In the genomic region with DNA sequence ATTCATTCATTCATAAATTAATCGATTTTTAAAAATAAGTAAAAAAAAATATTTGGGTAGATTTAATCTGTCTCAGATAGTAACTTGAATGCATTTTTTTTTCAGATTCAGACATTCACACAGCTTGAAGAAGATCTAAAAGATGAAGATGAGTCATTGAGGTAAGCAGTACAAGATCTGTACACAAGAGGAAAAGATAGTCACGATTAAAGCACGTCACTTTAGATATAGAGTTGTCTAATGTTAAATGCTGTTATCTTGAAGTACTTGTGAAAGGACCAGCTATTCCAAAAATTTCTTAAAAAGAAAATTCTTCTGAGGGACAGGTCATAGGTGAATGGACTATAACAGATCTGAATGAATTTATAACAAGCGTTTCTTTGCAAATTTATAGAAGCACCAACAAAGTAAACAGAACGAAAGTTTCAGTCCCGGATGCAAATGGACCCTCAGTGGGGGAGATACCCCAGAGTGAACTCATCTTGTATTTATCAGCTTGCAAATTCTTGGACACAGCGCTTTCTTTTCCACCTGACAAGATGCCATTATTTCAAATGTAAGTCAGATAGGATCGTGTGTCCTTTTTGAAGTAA, we compare ENCODE assay signal across 10 cellular contexts. TPM values are rescaled to one million over a fixed set of nuclear protein-coding genes. Genes with fewer than 3 reads are reported as not detected.
DNase-seq lines count a peak whose midpoint lies in the region; ATAC-seq and TF ChIP-seq lines count a peak whose summit lies in the region.
"Had no signal": no experiment of that assay in that cellular context is flagged by ENCODE, and none has a peak within 500 bp of the region (broad histone marks: within the 10 kb centered on the region; RNA-seq: fewer than 3 reads in every experiment).

No MANE protein-coding gene starts in this region.

- H3K27ac ChIP-seq in spleen (peak overlapping the region in 6 of 8 donors; percentile 15 to 54 (median 32)), vagina (no peak overlapping the region)

- H3K27me3 Mint-ChIP-seq in activated CD4-positive, alpha-beta T cell treated with anti-CD3 and anti-CD28 coated beads, Interleukin-2, amount 10 ng/mL, durations not matched to agents 24 days and 14 days, result no peaks in the 10 kb centered on the region
- no peaks in the 10 kb centered on the region for H3K27me3 Mint-ChIP-seq in effector memory CD8-positive, alpha-beta T cell

- no peak for TF ChIP-seq POLR2A in spleen (IDR thresholded peaks at IDR 0.05)
- no peak for TF ChIP-seq POLR2A in vagina (IDR thresholded peaks at IDR 0.05)

- no peaks in the 10 kb centered on the region for H3K9me3 ChIP-seq in spleen
- no peaks in the 10 kb centered on the region for H3K9me3 ChIP-seq in vagina

- no peaks in the 10 kb centered on the region for H3K27me3 ChIP-seq in spleen (replicated peaks in 1 of 7)
- H3K27me3 ChIP-seq in vagina, result no peaks in the 10 kb centered on the region

- H3K4me1 Mint-ChIP-seq in activated CD4-positive, alpha-beta T cell treated with anti-CD3 and anti-CD28 coated beads, Interleukin-2, amount 10 ng/mL, durations not matched to agents 24 days and 14 days, result peaks cover 18% of the 10 kb centered on the region
- H3K4me1 Mint-ChIP-seq in effector memory CD8-positive, alpha-beta T cell (ENCODE audit: low read depth in 2 of 2), result peaks cover 4 to 15% of the 10 kb centered on the region in 2 donors

- WGBS in spleen, 5 donors, result 70 to 78% (median 76%) methylated on average over 8 of the region's 8 CpGs

- ATAC-seq in effector memory CD8-positive, alpha-beta T cell (replicated peaks), result peak; percentile 79

- peak overlapping the region; percentile 65 for H3K4me3 Mint-ChIP-seq in activated CD4-positive, alpha-beta T cell treated with anti-CD3 and anti-CD28 coated beads, Interleukin-2, amount 10 ng/mL, durations not matched to agents 24 days and 14 days
- peak overlapping the region; percentile 54 to 70 for H3K4me3 Mint-ChIP-seq in effector memory CD8-positive, alpha-beta T cell

- H3K4me3 ChIP-seq in spleen, result no peak overlapping the region
- no peak overlapping the region for H3K4me3 ChIP-seq in vagina

- no peak for DNase-seq in activated CD4-positive, alpha-beta T cell treated with anti-CD3 and anti-CD28 coated beads, Interleukin-2, amount 10 ng/mL, durations not matched to agents 24 days and 14 days
- DNase-seq in activated CD4-positive, alpha-beta T cell treated with anti-CD3 and anti-CD28 coated beads for 48 hours, result no peak
- DNase-seq in RPMI7951 (ENCODE audit: low read depth), result peak; percentile 37
- no peak for DNase-seq in effector memory CD8-positive, alpha-beta T cell
- no peak for DNase-seq in spleen
- no peak for DNase-seq in NCI-H446 (lab: John Stamatoyannopoulos, UW)
- DNase-seq in vagina (ENCODE audit: extremely low spot score in 2 of 2), result no peak
- DNase-seq in HPDE6-E6E7 (ENCODE audit: extremely low spot score), result no peak
- DNase-seq: activated CD8-positive, alpha-beta memory T cell treated with anti-CD3 and anti-CD28 coated beads, Interleukin-2, amount 50 U/mL, for 4 hours; NCI-H1092 had no signal

- peaks cover 35% of the 10 kb centered on the region for H3K36me3 Mint-ChIP-seq in activated CD4-positive, alpha-beta T cell treated with anti-CD3 and anti-CD28 coated beads, Interleukin-2, amount 10 ng/mL, durations not matched to agents 24 days and 14 days (ENCODE audit: low read depth)
- H3K36me3 Mint-ChIP-seq in effector memory CD8-positive, alpha-beta T cell (ENCODE audit: insufficient read depth), result peaks cover 27% of the 10 kb centered on the region

- TF ChIP-seq CTCF in spleen (IDR thresholded peaks at IDR 0.05 in 8 of 11, conservative IDR thresholded peaks at IDR 0.05 in 3 of 11), result no peak
- TF ChIP-seq CTCF in vagina (IDR thresholded peaks at IDR 0.05), result no peak

- H3K36me3 ChIP-seq in spleen, result peaks cover 0 to 92% (median 37%) of the 10 kb centered on the region in 6 donors
- H3K36me3 ChIP-seq in vagina, result peaks cover 0 to 5% of the 10 kb centered on the region in 2 donors

- intact Hi-C loops in activated CD4-positive, alpha-beta T cell treated with anti-CD3 and anti-CD28 coated beads, Interleukin-2, amount 10 ng/mL, durations not matched to agents 24 days and 14 days (cut with micrococcal nuclease), result loop anchor here (1.0 kb wide), 3 partner anchors 10 to 32 kb away; a partner anchor contains a TSS
- intact Hi-C loops in spleen (cut with DNase I; ENCODE audit: low total_unique reads) (no loop called here), vagina (cut with DNase I) (no loop called here)

- peaks cover 0 to 14% (median 0%) of the 10 kb centered on the region in 6 donors for H3K4me1 ChIP-seq in spleen
- H3K4me1 ChIP-seq in vagina, result no peaks in the 10 kb centered on the region

- H3K27ac Mint-ChIP-seq in activated CD4-positive, alpha-beta T cell treated with anti-CD3 and anti-CD28 coated beads, Interleukin-2, amount 10 ng/mL, durations not matched to agents 24 days and 14 days, result peak overlapping the region; percentile 89
- H3K27ac Mint-ChIP-seq in effector memory CD8-positive, alpha-beta T cell, result peak overlapping the region; percentile 73 to 91

- no peaks in the 10 kb centered on the region for H3K9me3 Mint-ChIP-seq in activated CD4-positive, alpha-beta T cell treated with anti-CD3 and anti-CD28 coated beads, Interleukin-2, amount 10 ng/mL, durations not matched to agents 24 days and 14 days
- H3K9me3 Mint-ChIP-seq in effector memory CD8-positive, alpha-beta T cell, result no peaks in the 10 kb centered on the region

RNA-seq across cellular contexts. Expression of a gene that starts 31.2 kb away (rescaled TPM):
- total RNA-seq in activated CD4-positive, alpha-beta T cell treated with anti-CD3 and anti-CD28 coated beads, Interleukin-2, amount 10 ng/mL, durations not matched to agents 24 days and 14 days, result 24.8 and 24.9 TPM in 2 replicates
- 25.5 and 29.7 TPM in 2 replicates for total RNA-seq in RPMI7951 (2014; rRNA removed; shearing (Covaris generic))
- 10 to 100 TPM; 45.1 to 57.6 (median 52.6) TPM for total RNA-seq in spleen
- 10 to 100 TPM; 14.8 to 18.1 (median 15.5) TPM for polyA plus RNA-seq in spleen
- total RNA-seq in vagina, result 51.6 TPM
